ENCODE assay signal across 2 cellular contexts in genomic region chr2:166765141-166765540, GRCh38.
TF ChIP-seq lines count a peak whose summit lies in the region.

No MANE protein-coding gene starts in this region.

TF ChIP-seq in GM23338, 12 proteins besides CTCF, POLR2A, EP300 and RAD21 (continued from another document):
- TF ChIP-seq, protein P1, sequence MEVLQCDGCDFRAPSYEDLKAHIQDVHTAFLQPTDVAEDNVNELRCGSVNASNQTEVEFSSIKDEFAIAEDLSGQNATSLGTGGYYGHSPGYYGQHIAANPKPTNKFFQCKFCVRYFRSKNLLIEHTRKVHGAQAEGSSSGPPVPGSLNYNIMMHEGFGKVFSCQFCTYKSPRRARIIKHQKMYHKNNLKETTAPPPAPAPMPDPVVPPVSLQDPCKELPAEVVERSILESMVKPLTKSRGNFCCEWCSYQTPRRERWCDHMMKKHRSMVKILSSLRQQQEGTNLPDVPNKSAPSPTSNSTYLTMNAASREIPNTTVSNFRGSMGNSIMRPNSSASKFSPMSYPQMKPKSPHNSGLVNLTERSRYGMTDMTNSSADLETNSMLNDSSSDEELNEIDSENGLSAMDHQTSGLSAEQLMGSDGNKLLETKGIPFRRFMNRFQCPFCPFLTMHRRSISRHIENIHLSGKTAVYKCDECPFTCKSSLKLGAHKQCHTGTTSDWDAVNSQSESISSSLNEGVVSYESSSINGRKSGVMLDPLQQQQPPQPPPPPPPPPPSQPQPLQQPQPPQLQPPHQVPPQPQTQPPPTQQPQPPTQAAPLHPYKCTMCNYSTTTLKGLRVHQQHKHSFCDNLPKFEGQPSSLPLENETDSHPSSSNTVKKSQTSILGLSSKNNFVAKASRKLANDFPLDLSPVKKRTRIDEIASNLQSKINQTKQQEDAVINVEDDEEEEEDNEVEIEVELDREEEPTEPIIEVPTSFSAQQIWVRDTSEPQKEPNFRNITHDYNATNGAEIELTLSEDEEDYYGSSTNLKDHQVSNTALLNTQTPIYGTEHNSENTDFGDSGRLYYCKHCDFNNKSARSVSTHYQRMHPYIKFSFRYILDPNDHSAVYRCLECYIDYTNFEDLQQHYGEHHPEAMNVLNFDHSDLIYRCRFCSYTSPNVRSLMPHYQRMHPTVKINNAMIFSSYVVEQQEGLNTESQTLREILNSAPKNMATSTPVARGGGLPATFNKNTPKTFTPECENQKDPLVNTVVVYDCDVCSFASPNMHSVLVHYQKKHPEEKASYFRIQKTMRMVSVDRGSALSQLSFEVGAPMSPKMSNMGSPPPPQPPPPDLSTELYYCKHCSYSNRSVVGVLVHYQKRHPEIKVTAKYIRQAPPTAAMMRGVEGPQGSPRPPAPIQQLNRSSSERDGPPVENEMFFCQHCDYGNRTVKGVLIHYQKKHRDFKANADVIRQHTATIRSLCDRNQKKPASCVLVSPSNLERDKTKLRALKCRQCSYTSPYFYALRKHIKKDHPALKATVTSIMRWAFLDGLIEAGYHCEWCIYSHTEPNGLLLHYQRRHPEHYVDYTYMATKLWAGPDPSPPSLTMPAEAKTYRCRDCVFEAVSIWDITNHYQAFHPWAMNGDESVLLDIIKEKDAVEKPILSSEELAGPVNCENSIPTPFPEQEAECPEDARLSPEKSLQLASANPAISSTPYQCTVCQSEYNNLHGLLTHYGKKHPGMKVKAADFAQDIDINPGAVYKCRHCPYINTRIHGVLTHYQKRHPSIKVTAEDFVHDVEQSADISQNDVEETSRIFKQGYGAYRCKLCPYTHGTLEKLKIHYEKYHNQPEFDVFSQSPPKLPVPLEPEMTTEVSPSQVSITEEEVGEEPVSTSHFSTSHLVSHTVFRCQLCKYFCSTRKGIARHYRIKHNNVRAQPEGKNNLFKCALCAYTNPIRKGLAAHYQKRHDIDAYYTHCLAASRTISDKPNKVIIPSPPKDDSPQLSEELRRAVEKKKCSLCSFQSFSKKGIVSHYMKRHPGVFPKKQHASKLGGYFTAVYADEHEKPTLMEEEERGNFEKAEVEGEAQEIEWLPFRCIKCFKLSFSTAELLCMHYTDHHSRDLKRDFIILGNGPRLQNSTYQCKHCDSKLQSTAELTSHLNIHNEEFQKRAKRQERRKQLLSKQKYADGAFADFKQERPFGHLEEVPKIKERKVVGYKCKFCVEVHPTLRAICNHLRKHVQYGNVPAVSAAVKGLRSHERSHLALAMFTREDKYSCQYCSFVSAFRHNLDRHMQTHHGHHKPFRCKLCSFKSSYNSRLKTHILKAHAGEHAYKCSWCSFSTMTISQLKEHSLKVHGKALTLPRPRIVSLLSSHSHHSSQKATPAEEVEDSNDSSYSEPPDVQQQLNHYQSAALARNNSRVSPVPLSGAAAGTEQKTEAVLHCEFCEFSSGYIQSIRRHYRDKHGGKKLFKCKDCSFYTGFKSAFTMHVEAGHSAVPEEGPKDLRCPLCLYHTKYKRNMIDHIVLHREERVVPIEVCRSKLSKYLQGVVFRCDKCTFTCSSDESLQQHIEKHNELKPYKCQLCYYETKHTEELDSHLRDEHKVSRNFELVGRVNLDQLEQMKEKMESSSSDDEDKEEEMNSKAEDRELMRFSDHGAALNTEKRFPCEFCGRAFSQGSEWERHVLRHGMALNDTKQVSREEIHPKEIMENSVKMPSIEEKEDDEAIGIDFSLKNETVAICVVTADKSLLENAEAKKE (CRISPR knock-in tag; IDR thresholded peaks at IDR 0.05), result no peak
- TF ChIP-seq EZH2 (IDR thresholded peaks at IDR 0.05; ENCODE audit: low read depth, unreplicated experiment), result no peak
TF ChIP-seq in GM23338: peak in this region for 0.

TF ChIP-seq in GM12878, 131 proteins besides CTCF, POLR2A, EP300 and RAD21 (continued from another document and continues in another):
- TF ChIP-seq, protein P2, sequence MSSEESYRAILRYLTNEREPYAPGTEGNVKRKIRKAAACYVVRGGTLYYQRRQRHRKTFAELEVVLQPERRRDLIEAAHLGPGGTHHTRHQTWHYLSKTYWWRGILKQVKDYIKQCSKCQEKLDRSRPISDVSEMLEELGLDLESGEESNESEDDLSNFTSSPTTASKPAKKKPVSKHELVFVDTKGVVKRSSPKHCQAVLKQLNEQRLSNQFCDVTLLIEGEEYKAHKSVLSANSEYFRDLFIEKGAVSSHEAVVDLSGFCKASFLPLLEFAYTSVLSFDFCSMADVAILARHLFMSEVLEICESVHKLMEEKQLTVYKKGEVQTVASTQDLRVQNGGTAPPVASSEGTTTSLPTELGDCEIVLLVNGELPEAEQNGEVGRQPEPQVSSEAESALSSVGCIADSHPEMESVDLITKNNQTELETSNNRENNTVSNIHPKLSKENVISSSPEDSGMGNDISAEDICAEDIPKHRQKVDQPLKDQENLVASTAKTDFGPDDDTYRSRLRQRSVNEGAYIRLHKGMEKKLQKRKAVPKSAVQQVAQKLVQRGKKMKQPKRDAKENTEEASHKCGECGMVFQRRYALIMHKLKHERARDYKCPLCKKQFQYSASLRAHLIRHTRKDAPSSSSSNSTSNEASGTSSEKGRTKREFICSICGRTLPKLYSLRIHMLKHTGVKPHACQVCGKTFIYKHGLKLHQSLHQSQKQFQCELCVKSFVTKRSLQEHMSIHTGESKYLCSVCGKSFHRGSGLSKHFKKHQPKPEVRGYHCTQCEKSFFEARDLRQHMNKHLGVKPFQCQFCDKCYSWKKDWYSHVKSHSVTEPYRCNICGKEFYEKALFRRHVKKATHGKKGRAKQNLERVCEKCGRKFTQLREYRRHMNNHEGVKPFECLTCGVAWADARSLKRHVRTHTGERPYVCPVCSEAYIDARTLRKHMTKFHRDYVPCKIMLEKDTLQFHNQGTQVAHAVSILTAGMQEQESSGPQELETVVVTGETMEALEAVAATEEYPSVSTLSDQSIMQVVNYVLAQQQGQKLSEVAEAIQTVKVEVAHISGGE (CRISPR knock-in tag; IDR thresholded peaks at IDR 0.05), result no peak
- TF ChIP-seq RFX5 (IDR thresholded peaks at IDR 0.05; ENCODE audit: low read depth, low read length) (no peak), ZNF217 (IDR thresholded peaks at IDR 0.05) (no peak), CREB1 (IDR thresholded peaks at IDR 0.05; ENCODE audit: low read depth) (no peak), HDGF (IDR thresholded peaks at IDR 0.05) (no peak), KAT2A (conservative IDR thresholded peaks at IDR 0.05; ENCODE audit: control insufficient read depth, low read depth, low read length) (no peak), ZZZ3 (IDR thresholded peaks at IDR 0.05; ENCODE audit: control insufficient read depth, insufficient read length, low read depth) (no peak), ZBTB4 (CRISPR knock-in tag; IDR thresholded peaks at IDR 0.05) (no peak), NFXL1 (IDR thresholded peaks at IDR 0.05; ENCODE audit: borderline replicate concordance) (no peak), ETV6 (conservative IDR thresholded peaks at IDR 0.05 in 1 of 2, IDR thresholded peaks at IDR 0.05 in 1 of 2; ENCODE audit: borderline replicate concordance in 1 of 2, low read depth in 1 of 2) (no peak), NBN (IDR thresholded peaks at IDR 0.05) (no peak), EED (IDR thresholded peaks at IDR 0.05; ENCODE audit: low read depth) (no peak)
- TF ChIP-seq, protein P3, sequence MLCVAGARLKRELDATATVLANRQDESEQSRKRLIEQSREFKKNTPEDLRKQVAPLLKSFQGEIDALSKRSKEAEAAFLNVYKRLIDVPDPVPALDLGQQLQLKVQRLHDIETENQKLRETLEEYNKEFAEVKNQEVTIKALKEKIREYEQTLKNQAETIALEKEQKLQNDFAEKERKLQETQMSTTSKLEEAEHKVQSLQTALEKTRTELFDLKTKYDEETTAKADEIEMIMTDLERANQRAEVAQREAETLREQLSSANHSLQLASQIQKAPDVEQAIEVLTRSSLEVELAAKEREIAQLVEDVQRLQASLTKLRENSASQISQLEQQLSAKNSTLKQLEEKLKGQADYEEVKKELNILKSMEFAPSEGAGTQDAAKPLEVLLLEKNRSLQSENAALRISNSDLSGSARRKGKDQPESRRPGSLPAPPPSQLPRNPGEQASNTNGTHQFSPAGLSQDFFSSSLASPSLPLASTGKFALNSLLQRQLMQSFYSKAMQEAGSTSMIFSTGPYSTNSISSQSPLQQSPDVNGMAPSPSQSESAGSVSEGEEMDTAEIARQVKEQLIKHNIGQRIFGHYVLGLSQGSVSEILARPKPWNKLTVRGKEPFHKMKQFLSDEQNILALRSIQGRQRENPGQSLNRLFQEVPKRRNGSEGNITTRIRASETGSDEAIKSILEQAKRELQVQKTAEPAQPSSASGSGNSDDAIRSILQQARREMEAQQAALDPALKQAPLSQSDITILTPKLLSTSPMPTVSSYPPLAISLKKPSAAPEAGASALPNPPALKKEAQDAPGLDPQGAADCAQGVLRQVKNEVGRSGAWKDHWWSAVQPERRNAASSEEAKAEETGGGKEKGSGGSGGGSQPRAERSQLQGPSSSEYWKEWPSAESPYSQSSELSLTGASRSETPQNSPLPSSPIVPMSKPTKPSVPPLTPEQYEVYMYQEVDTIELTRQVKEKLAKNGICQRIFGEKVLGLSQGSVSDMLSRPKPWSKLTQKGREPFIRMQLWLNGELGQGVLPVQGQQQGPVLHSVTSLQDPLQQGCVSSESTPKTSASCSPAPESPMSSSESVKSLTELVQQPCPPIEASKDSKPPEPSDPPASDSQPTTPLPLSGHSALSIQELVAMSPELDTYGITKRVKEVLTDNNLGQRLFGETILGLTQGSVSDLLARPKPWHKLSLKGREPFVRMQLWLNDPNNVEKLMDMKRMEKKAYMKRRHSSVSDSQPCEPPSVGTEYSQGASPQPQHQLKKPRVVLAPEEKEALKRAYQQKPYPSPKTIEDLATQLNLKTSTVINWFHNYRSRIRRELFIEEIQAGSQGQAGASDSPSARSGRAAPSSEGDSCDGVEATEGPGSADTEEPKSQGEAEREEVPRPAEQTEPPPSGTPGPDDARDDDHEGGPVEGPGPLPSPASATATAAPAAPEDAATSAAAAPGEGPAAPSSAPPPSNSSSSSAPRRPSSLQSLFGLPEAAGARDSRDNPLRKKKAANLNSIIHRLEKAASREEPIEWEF (IDR thresholded peaks at IDR 0.05; ENCODE audit: insufficient replicate concordance, low read depth, low read length), result no peak
- TF ChIP-seq, protein P4, sequence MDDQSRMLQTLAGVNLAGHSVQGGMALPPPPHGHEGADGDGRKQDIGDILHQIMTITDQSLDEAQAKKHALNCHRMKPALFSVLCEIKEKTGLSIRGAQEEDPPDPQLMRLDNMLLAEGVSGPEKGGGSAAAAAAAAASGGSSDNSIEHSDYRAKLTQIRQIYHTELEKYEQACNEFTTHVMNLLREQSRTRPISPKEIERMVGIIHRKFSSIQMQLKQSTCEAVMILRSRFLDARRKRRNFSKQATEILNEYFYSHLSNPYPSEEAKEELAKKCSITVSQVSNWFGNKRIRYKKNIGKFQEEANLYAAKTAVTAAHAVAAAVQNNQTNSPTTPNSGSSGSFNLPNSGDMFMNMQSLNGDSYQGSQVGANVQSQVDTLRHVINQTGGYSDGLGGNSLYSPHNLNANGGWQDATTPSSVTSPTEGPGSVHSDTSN (IDR thresholded peaks at IDR 0.05; ENCODE audit: insufficient replicate concordance, low read depth, low read length), result no peak
- TF ChIP-seq, protein P5, sequence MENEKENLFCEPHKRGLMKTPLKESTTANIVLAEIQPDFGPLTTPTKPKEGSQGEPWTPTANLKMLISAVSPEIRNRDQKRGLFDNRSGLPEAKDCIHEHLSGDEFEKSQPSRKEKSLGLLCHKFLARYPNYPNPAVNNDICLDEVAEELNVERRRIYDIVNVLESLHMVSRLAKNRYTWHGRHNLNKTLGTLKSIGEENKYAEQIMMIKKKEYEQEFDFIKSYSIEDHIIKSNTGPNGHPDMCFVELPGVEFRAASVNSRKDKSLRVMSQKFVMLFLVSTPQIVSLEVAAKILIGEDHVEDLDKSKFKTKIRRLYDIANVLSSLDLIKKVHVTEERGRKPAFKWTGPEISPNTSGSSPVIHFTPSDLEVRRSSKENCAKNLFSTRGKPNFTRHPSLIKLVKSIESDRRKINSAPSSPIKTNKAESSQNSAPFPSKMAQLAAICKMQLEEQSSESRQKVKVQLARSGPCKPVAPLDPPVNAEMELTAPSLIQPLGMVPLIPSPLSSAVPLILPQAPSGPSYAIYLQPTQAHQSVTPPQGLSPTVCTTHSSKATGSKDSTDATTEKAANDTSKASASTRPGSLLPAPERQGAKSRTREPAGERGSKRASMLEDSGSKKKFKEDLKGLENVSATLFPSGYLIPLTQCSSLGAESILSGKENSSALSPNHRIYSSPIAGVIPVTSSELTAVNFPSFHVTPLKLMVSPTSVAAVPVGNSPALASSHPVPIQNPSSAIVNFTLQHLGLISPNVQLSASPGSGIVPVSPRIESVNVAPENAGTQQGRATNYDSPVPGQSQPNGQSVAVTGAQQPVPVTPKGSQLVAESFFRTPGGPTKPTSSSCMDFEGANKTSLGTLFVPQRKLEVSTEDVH (IDR thresholded peaks at IDR 0.05; ENCODE audit: low read depth, partially characterized antibody), result no peak
- TF ChIP-seq, protein P6, sequence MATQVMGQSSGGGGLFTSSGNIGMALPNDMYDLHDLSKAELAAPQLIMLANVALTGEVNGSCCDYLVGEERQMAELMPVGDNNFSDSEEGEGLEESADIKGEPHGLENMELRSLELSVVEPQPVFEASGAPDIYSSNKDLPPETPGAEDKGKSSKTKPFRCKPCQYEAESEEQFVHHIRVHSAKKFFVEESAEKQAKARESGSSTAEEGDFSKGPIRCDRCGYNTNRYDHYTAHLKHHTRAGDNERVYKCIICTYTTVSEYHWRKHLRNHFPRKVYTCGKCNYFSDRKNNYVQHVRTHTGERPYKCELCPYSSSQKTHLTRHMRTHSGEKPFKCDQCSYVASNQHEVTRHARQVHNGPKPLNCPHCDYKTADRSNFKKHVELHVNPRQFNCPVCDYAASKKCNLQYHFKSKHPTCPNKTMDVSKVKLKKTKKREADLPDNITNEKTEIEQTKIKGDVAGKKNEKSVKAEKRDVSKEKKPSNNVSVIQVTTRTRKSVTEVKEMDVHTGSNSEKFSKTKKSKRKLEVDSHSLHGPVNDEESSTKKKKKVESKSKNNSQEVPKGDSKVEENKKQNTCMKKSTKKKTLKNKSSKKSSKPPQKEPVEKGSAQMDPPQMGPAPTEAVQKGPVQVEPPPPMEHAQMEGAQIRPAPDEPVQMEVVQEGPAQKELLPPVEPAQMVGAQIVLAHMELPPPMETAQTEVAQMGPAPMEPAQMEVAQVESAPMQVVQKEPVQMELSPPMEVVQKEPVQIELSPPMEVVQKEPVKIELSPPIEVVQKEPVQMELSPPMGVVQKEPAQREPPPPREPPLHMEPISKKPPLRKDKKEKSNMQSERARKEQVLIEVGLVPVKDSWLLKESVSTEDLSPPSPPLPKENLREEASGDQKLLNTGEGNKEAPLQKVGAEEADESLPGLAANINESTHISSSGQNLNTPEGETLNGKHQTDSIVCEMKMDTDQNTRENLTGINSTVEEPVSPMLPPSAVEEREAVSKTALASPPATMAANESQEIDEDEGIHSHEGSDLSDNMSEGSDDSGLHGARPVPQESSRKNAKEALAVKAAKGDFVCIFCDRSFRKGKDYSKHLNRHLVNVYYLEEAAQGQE (IDR thresholded peaks at IDR 0.05; ENCODE audit: low read depth, low read length), result no peak
